8 cellular contexts compared by ENCODE assay signal in the genomic region with DNA sequence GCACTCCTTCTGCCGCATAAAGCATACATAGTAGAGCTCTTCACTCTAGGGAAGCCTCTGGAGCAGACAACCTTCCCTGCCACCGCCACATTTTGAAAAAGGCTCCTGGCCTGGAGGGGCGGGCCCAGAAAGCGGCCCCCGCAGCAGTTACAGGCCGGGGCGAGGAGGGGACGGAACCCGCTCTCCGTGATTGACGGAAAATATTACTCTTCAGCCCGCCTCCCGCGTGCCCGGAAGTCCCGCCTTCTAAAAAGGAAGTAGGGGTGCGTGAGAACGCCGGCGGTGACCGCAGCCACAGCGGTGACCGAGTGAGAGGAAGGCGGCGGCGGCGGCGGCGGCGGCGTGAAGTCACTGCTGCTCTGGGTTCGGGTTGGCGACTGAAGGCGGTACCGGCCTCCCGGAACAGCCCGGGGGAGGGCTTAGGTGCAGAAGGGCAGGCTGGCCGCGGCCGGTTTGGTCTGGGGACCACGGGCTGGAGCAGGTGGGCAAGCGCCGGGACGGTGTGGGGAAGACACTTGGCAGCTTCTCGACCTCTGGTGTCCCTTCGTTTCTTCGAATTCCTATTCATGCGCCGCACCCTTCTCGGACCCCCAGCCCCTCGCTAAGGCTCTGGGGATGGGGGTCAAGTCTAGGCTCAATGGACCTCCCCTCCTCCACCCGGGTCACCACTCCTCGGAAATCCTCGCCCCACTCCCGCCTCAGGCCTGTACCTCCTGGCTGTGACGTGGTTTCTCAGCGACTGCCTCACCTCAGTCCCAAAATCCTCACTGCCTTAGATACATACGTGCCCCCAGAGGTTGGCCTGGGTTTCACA. TPM values are rescaled to one million over a fixed set of nuclear protein-coding genes. Genes with fewer than 3 reads are reported as not detected.
A peak's percentile ranks its signal among the peaks of the same experiment; 100 is the strongest.
DNase-seq lines count a peak whose midpoint lies in the region; ATAC-seq, FAIRE-seq and TF ChIP-seq lines count a peak whose summit lies in the region.

Gene HCCS (plus strand): TSS at position 295 of the 814 bp plus-strand sequence. CDS start 729 bp downstream, outside the sequence.

- peak within 1 kb of the TSS; percentile 95 to 96 for H3K27ac Mint-ChIP-seq in T-cell

- no peaks in the 10 kb centered on the region for H3K9me3 Mint-ChIP-seq in T-cell

- TF ChIP-seq POLR2A in GM12891 (IDR thresholded peaks at IDR 0.05; ENCODE audit: low read depth, low read length): peak; percentile 53

- peak; percentile 99 for FAIRE-seq in GM12891 (lab: Jason Lieb, UNC)

- CTCF ChIA-PET in T-cell (lab: Charles Lee): interaction anchor here in 1 of 2 donors (0.6 kb wide), 1 partner anchor 28 kb away, joined by 3 read pairs; no protein-coding TSS in a partner anchor

- intact Hi-C loops in cardiac septum (cut with DNase I): no loop called here
- intact Hi-C loops in posterior vena cava (cut with DNase I): loop anchor here in 1 of 2 donors (5.0 kb wide), 1 partner anchor 864 kb away; no protein-coding TSS in a partner anchor

- peaks cover 0 to 7% of the 10 kb centered on the region in 2 donors for H3K27me3 Mint-ChIP-seq in T-cell

- DNase-seq in GM12891 (ENCODE audit: insufficient read length, low spot score) (peak; percentile 39), NCI-H1417 (lab: John Stamatoyannopoulos, UW) (peak; percentile 87 to 95 (median 87)), T-cell (peak; percentile 56 to 85 (median 78)), cardiac septum (ENCODE audit: low spot score) (peak; percentile 92), posterior vena cava (ENCODE audit: low spot score) (peak; percentile 96), ureter (ENCODE audit: low spot score) (peak; percentile 85)

- H3K4me3 Mint-ChIP-seq in T-cell: no peak within 1 kb of the TSS

- peak within 1 kb of the TSS; percentile 26 for H3K27ac ChIP-seq in adipose tissue (ENCODE audit: low read depth, low read length)

- POLR2A ChIA-PET in T-cell (lab: Charles Lee): no interaction called here

- peaks cover 20 to 31% (median 21%) of the 10 kb centered on the region in 3 donors for H3K4me1 Mint-ChIP-seq in T-cell

- peak; percentile 93 for ATAC-seq in HG02759 (IDR thresholded peaks at IDR 0.05; ENCODE audit: unreplicated experiment)
- ATAC-seq in T-cell (replicated peaks in 1 of 4): peak; percentile 88 to 94 (median 92)

- 1 to 38% (median 1%) methylated on average over 24 to 58 of the region's 58 CpGs for WGBS in adipose tissue, 3 donors

- peaks cover 13% of the 10 kb centered on the region for H3K36me3 Mint-ChIP-seq in T-cell

TF ChIP-seq in GM12891, 5 proteins besides CTCF, POLR2A, EP300 and RAD21:
- no peak for TF ChIP-seq POU2F2 (IDR thresholded peaks at IDR 0.05; ENCODE audit: low read depth, low read length)
- TF ChIP-seq SPI1 (IDR thresholded peaks at IDR 0.05; ENCODE audit: low read depth, low read length): no peak
- no peak for TF ChIP-seq TAF1 (IDR thresholded peaks at IDR 0.05; ENCODE audit: low read depth, low read length)
- TF ChIP-seq PAX5 (IDR thresholded peaks at IDR 0.05; ENCODE audit: insufficient read depth, low read length, severe bottlenecking): no peak
- TF ChIP-seq POLR2AphosphoS5 (IDR thresholded peaks at IDR 0.05; ENCODE audit: low read depth, low read length): peak; percentile 75

RNA-seq across cellular contexts. Expression of gene HCCS, which starts in this region (rescaled TPM):
- 28.5 TPM for polyA plus RNA-seq in GM12891 (2012; ENCODE audit: low read depth, missing spikeins)
- total RNA-seq in T-cell (10 to 100 TPM in 3 of 5 donors, 1 to 10 TPM in 2; 7.1 to 17.0 (median 15.3) TPM), cardiac septum (56.0 TPM), posterior vena cava (10 to 100 TPM; 14.5 to 17.7 TPM), ureter (21.9 TPM)
- polyA plus RNA-seq in adipose tissue: 10 to 100 TPM in 2 of 3 donors, 1 to 10 TPM in 1; 9.8 to 22.0 (median 14.3) TPM

Comparison
In these comparisons a context has a peak if more than half of its experiments do, and no peak if none do; other contexts are left out.
1. Peak in every context shown above with its lines: DNase-seq, ATAC-seq and H3K27ac ChIP-seq.
2. DNase-seq: peak in every context shown above with its lines; median percentile 96 in posterior vena cava; 92 in cardiac septum; 87 in NCI-H1417; 85 in ureter; 78 in T-cell; 39 in GM12891.